In the genomic region with DNA sequence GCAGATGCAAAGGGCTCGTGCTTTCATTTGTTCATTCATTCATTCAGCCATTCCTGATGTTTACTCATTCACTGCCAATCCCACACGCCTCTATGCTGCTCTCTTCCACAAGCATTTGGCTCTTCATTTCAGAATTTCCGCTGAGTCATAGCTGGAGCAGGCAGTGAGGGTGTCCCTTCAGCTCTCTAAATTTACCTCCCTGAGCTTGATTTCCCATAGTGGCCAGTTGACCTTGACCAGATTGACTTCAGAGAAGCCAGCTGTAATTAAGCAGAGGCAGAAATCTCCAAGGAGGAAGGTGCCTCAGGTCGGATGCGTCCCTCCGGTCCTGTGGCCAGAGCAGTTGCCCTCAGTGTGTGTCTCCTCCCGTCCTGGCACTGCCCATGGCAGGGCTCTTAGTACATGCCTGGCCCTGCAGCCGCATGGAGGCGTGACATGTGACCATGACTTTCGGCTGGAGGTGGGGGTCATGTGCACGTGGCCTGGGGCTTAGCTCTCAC, we compare ENCODE assay signal across 9 cellular contexts.
DNase-seq lines count a peak whose midpoint lies in the region; ATAC-seq and TF ChIP-seq lines count a peak whose summit lies in the region.
"Had no signal": no experiment of that assay in that cellular context is flagged by ENCODE, and none has a peak within 500 bp of the region (broad histone marks: within the 10 kb centered on the region; RNA-seq: fewer than 3 reads in every experiment).

No MANE protein-coding gene starts in this region.

- H4K20me1 ChIP-seq in osteoblast (ENCODE audit: insufficient read depth, low read length): no peaks in the 10 kb centered on the region

- CTCF ChIA-PET in RWPE1 (lab: Yijun Ruan, JAX): no interaction called here

- H3K9me3 ChIP-seq in osteoblast (ENCODE audit: low read depth, low read length): no peaks in the 10 kb centered on the region

- H3K27ac ChIP-seq in RWPE1: peak overlapping the region; percentile 59
- H3K27ac ChIP-seq in osteoblast (ENCODE audit: low read depth, low read length): peak overlapping the region; percentile 63

- DNase-seq in COLO829 (ENCODE audit: low spot score) (peak; percentile 28), RWPE1 (ENCODE audit: low spot score) (peak; percentile 51), fibroblast of gingiva (ENCODE audit: low read depth) (peak; percentile 77), osteoblast (ENCODE audit: insufficient read length, low spot score, missing footprints) (peak; percentile 94), retina (no peak), pons (ENCODE audit: low spot score) (no peak)
- DNase-seq: activated naive CD8-positive, alpha-beta T cell treated with anti-CD3 and anti-CD28 coated beads, Interleukin-2, amount 50 U/mL, for 24 hours had no signal

- no peaks in the 10 kb centered on the region for H3K36me3 ChIP-seq in osteoblast (ENCODE audit: insufficient read depth, low read length)

- no peaks in the 10 kb centered on the region for H3K79me2 ChIP-seq in osteoblast (ENCODE audit: insufficient read depth, low read length)

- no peak for ATAC-seq in GM18861 (IDR thresholded peaks at IDR 0.05; ENCODE audit: unreplicated experiment)
- no peak for ATAC-seq in HG02678 (IDR thresholded peaks at IDR 0.05; ENCODE audit: unreplicated experiment)
- ATAC-seq: activated naive CD8-positive, alpha-beta T cell treated with anti-CD3 and anti-CD28 coated beads, Interleukin-2, amount 50 U/mL, for 24 hours had no signal

- H3K27me3 ChIP-seq in osteoblast (ENCODE audit: insufficient read depth, low read length): no peaks in the 10 kb centered on the region

- H3K4me2 ChIP-seq in osteoblast (ENCODE audit: insufficient read depth, low read length): peak overlapping the region; percentile 61

- POLR2A ChIA-PET in RWPE1 (lab: Yijun Ruan, JAX; ENCODE audit: low non-redundant PET): no interaction called here

- peak overlapping the region; percentile 30 for H3K4me3 ChIP-seq in osteoblast (ENCODE audit: insufficient read depth, low read length)

- peak overlapping the region; percentile 77 for H2AFZ ChIP-seq in osteoblast (ENCODE audit: low read length)

- peaks cover 18% of the 10 kb centered on the region for H3K4me1 ChIP-seq in osteoblast (ENCODE audit: insufficient read depth, low read length)

- no peak for TF ChIP-seq CTCF in RWPE1 (conservative IDR thresholded peaks at IDR 0.05; ENCODE audit: low read depth)
- no peak for TF ChIP-seq CTCF in osteoblast (IDR thresholded peaks at IDR 0.05; ENCODE audit: extremely low read depth, low read depth, low read length)

Comparison
In these comparisons a context has a peak if more than half of its experiments do, and no peak if none do; other contexts are left out.
1. DNase-seq: peak in COLO829 (single experiment), RWPE1 (single experiment), fibroblast of gingiva (single experiment) and osteoblast (single experiment); none in retina (single experiment) and pons (single experiment).